Comparison of ENCODE assay signal across 8 cellular contexts in the genomic region with DNA sequence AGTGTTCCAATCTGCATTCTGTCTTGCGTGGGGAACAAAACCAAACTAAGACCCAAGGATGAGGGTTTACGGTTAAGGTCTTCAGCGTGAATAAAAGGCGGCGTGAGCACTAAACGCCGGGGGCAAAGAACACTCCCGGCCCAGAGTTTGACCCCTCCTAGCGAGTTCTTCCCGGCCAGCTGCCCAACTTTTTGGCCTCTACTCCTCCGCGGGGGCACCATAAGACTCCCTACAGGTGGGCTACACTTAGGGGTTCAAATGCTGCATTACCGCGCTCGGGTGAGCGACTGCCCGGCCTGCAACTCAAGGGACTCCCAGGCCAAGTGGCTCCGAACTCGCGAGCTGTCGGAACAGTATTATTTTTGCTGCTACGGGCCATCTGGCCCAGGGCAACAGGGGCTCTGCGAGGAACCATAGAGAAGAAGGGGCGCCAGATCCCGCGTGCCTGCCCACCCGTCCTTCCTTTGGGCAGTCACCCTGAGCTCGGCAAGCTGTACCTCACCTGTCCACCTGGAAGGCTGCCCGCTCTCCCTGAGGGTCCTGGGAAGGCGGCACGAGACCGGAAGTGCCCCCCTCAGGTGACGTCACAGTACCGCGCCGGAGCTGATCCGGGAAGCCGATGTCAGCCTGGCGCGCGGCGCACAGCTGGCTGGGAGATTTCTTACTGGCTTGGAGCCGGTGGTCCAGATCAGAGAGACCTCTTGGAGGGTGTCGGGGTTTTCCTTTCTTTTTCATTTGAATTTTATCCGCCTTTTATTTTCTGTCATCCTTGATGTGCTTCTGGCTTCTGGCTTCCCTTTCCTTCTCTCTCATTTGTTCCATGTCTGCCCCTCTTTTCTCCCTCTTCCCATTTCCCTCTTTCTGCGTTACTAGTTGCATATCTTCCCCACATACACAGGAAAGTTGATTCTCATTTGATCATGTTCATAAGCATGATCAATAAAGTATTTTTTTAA. TPM values are rescaled to one million over a fixed set of nuclear protein-coding genes. Genes with fewer than 3 reads are reported as not detected.
DNase-seq lines count a peak whose midpoint lies in the region; ATAC-seq, FAIRE-seq and TF ChIP-seq lines count a peak whose summit lies in the region.

LDAH (minus strand) TSS at position 567 of the 956 bp plus-strand sequence. CDS start 21,638 bp downstream, outside the sequence.

- no peaks in the 10 kb centered on the region for H4K20me1 ChIP-seq in mammary epithelial cell (ENCODE audit: insufficient read depth, low read length)

- TF ChIP-seq CTCF in WI38 (IDR thresholded peaks at IDR 0.05; ENCODE audit: low read depth, low read length) (no peak), mammary epithelial cell (conservative IDR thresholded peaks at IDR 0.05 in 1 of 2, IDR thresholded peaks at IDR 0.05 in 1 of 2; ENCODE audit: extremely low read depth in 1 of 2, insufficient read depth in 1 of 2, low read depth in 1 of 2, low read length in 2 of 2) (no peak)

- intact Hi-C loops in mammary epithelial cell (cut with micrococcal nuclease) = no loop called here

- CTCF ChIA-PET in mammary epithelial cell (lab: Charles Lee; ENCODE audit: low non-redundant PET) = interaction anchor here (0.6 kb wide), 1 partner anchor 41 kb away, joined by 4 read pairs; no protein-coding TSS in a partner anchor

- DNase-seq in ACHN (peak; percentile 90), NCI-H2196 (lab: John Stamatoyannopoulos, UW; ENCODE audit: unreplicated experiment) (peak; percentile 95), mammary epithelial cell (peak; percentile 72), iPS-NIHi11 (ENCODE audit: low spot score) (peak; percentile 96), small intestine (peak; percentile 83)

- no TSS peak for BruUV-seq in mammary epithelial cell (replicated peaks; lab: Mats Ljungman, UMichigan)

- H2AFZ ChIP-seq in mammary epithelial cell (ENCODE audit: low read depth, low read length) = peak within 1 kb of the TSS; percentile 96

- in situ Hi-C loops in ACHN (cut with HindIII; ENCODE audit: low pct_ligation_motif_present, low pct_unique_long_range_greater_than_20kb, low sequenced_read_pairs) (no loop called here), mammary epithelial cell (cut with MboI; ENCODE audit: low sequenced_read_pairs in 2 of 2) (no loop called here)

- dilution Hi-C loops in mammary epithelial cell (cut with HindIII; ENCODE audit: low sequenced_read_pairs) = no loop called here

- peak within 1 kb of the TSS; percentile 80 for H3K4me2 ChIP-seq in mammary epithelial cell (ENCODE audit: insufficient read depth, low read depth, low read length)

- H3K27me3 ChIP-seq in mammary epithelial cell (ENCODE audit: insufficient read depth, low read length) (no peaks in the 10 kb centered on the region), small intestine (ENCODE audit: control insufficient read depth in 2 of 2, insufficient read depth in 2 of 2, low read length in 2 of 2) (no peaks in the 10 kb centered on the region)

- peaks cover 20% of the 10 kb centered on the region for H3K79me2 ChIP-seq in mammary epithelial cell (ENCODE audit: insufficient read depth, low read length)

- H3K4me3 ChIP-seq in WI38 (ENCODE audit: low read depth, low read length) (peak within 1 kb of the TSS; percentile 80), mammary epithelial cell (replicated peaks in 1 of 3; ENCODE audit: insufficient read depth in 1 of 3, low read depth in 2 of 3, low read length in 3 of 3) (peak within 1 kb of the TSS; percentile 95 to 96 (median 96)), small intestine (ENCODE audit: low read depth in 1 of 2, low read length in 2 of 2) (peak within 1 kb of the TSS; percentile 68 to 98)

- under 1% methylated on average over 15 of the region's 46 CpGs for WGBS in mammary epithelial cell (ENCODE audit: low coverage, missing lambda C conversion rate)
- WGBS in small intestine, 3 donors = 0% methylated on average over 44 to 46 of the region's 46 CpGs

- H3K9ac ChIP-seq in mammary epithelial cell (ENCODE audit: insufficient read depth, low read length) = peak within 1 kb of the TSS; percentile 85

- peak within 1 kb of the TSS; percentile 87 for H3K27ac ChIP-seq in mammary epithelial cell (ENCODE audit: insufficient read depth, low read depth, low read length)
- peak within 1 kb of the TSS; percentile 94 to 99 for H3K27ac ChIP-seq in small intestine (ENCODE audit: low read depth in 1 of 2, low read length in 1 of 2)

- no peaks in the 10 kb centered on the region for H3K4me1 ChIP-seq in mammary epithelial cell (ENCODE audit: insufficient read depth, low read length)
- H3K4me1 ChIP-seq in small intestine (ENCODE audit: control insufficient read depth in 2 of 2, insufficient read depth in 1 of 2, low read depth in 1 of 2, low read length in 1 of 2) = peaks cover 0 to 2% of the 10 kb centered on the region in 2 donors

- ATAC-seq in GM18870 (IDR thresholded peaks at IDR 0.05; ENCODE audit: unreplicated experiment) (peak; percentile 88), HG03108 (IDR thresholded peaks at IDR 0.05; ENCODE audit: unreplicated experiment) (peak; percentile 89)

- no peaks in the 10 kb centered on the region for H3K36me3 ChIP-seq in mammary epithelial cell (ENCODE audit: insufficient read depth, low read length)
- no peaks in the 10 kb centered on the region for H3K36me3 ChIP-seq in small intestine (ENCODE audit: control insufficient read depth in 2 of 2, insufficient read depth in 2 of 2, low read length in 2 of 2)

- FAIRE-seq in small intestine (lab: Jason Lieb, UNC) = no peak

- H3K9me3 ChIP-seq in mammary epithelial cell (replicated peaks; ENCODE audit: insufficient read depth, low read length) = no peaks in the 10 kb centered on the region
- no peaks in the 10 kb centered on the region for H3K9me3 ChIP-seq in small intestine (ENCODE audit: control insufficient read depth, low read depth)

RNA-seq across cellular contexts. Expression of gene LDAH, which starts in this region (rescaled TPM):
- total RNA-seq in mammary epithelial cell = 10 to 100 TPM in 1 of 2 donors, 1 to 10 TPM in 1; 9.1 to 13.3 TPM
- polyA plus RNA-seq in mammary epithelial cell = 9.5 TPM
- 5.8 TPM for polyA minus RNA-seq in mammary epithelial cell
- polyA plus RNA-seq in small intestine = 10 to 100 TPM in 1 of 3 donors, 1 to 10 TPM in 2; 4.3 to 12.9 (median 7.8) TPM

Comparison
In these comparisons a context has a peak if more than half of its experiments do, and no peak if none do; other contexts are left out.
1. Peak in every context shown above with its lines: DNase-seq, ATAC-seq, H3K4me3 ChIP-seq and H3K27ac ChIP-seq.